In the genomic region with DNA sequence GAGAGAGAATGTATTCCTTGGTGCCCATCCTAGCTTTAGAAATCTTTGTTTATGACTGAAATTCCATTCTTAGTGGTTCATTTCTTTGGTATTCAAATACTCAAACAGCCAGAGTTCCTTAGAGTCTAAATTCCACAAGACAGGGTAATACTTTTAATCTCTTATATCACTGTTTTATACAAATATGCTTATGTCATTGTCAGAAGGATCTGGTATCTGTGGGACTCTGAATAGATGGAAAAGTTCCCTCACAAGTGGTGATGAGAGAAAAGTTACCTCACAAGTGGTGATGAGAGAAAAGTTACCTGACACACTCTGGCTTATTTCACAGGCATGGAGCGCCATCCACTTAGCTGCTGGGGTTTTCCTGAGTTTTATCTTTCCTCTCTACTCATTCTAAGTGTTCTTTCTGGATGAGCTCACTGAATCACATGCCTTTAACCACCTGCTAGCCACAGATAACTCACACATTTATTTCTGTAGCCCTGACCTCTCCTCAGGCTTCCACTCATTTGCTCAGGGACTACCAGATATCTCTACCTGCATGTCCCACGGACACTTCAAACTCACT, we compare ENCODE assay signal across 1 cellular context.
A peak's percentile ranks its signal among the peaks of the same experiment; 100 is the strongest.
TF ChIP-seq lines count a peak whose summit lies in the region.

No MANE protein-coding gene starts in this region.

TF ChIP-seq in SK-N-SH, 30 proteins besides CTCF, POLR2A, EP300 and RAD21 (continued from another document):
- TF ChIP-seq, protein P1, sequence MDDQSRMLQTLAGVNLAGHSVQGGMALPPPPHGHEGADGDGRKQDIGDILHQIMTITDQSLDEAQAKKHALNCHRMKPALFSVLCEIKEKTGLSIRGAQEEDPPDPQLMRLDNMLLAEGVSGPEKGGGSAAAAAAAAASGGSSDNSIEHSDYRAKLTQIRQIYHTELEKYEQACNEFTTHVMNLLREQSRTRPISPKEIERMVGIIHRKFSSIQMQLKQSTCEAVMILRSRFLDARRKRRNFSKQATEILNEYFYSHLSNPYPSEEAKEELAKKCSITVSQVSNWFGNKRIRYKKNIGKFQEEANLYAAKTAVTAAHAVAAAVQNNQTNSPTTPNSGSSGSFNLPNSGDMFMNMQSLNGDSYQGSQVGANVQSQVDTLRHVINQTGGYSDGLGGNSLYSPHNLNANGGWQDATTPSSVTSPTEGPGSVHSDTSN (IDR thresholded peaks at IDR 0.05), result peak; percentile 36; the same call in 1 of the 2 replicates
- TF ChIP-seq, protein P2, sequence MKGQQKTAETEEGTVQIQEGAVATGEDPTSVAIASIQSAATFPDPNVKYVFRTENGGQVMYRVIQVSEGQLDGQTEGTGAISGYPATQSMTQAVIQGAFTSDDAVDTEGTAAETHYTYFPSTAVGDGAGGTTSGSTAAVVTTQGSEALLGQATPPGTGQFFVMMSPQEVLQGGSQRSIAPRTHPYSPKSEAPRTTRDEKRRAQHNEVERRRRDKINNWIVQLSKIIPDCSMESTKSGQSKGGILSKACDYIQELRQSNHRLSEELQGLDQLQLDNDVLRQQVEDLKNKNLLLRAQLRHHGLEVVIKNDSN (IDR thresholded peaks at IDR 0.05; ENCODE audit: borderline replicate concordance, low read depth), result 0 out of 2 replicates have a peak, but pooled peaks have one; percentile 42
- TF ChIP-seq GATA2 (CRISPR knock-in tag; IDR thresholded peaks at IDR 0.05), result no peak
- peak; percentile 53; the same call in 1 of the 2 replicates for TF ChIP-seq NFIC (IDR thresholded peaks at IDR 0.05; ENCODE audit: borderline replicate concordance)
- TF ChIP-seq TEAD4 (IDR thresholded peaks at IDR 0.05; ENCODE audit: borderline replicate concordance, insufficient read depth), result peak; percentile 77
